In genomic region chr16:2223375-2224182, GRCh38 we compare ENCODE assay signal across 8 cellular contexts. TPM values are rescaled to one million over a fixed set of nuclear protein-coding genes. Genes with fewer than 3 reads are reported as not detected.
DNase-seq lines count a peak whose midpoint lies in the region; ATAC-seq and TF ChIP-seq lines count a peak whose summit lies in the region.

TSS of gene E4F1 (plus strand) at chr16:2223591. CDS start at chr16:2223614, 23 bp downstream.

- peaks cover 18% of the 10 kb centered on the region for H3K4me1 Mint-ChIP-seq in chondrocyte (ENCODE audit: low read depth)

- H3K4me3 Mint-ChIP-seq in chondrocyte (ENCODE audit: unreplicated experiment), result peak within 1 kb of the TSS; percentile 78

- H3K9me3 Mint-ChIP-seq in chondrocyte (ENCODE audit: low read depth), result no peaks in the 10 kb centered on the region

- peak; percentile 98 for TF ChIP-seq POLR2A in GM19099 (IDR thresholded peaks at IDR 0.05; ENCODE audit: extremely low read depth, insufficient read length, low read depth)

- H3K27me3 ChIP-seq in kidney epithelial cell (ENCODE audit: control insufficient read depth, insufficient read depth, low read length), result no peaks in the 10 kb centered on the region

- H3K36me3 ChIP-seq in kidney epithelial cell (ENCODE audit: control insufficient read depth, insufficient read depth, low read length), result no peaks in the 10 kb centered on the region

- peak within 1 kb of the TSS; percentile 63 for H3K27ac Mint-ChIP-seq in chondrocyte (ENCODE audit: unreplicated experiment)

- peak; percentile 100 for DNase-seq in AG20443 (ENCODE audit: low spot score)
- DNase-seq in NCI-H510A (lab: John Stamatoyannopoulos, UW), result peak; percentile 97
- DNase-seq in activated CD4-positive, alpha-beta T cell treated with anti-CD3 and anti-CD28 coated beads for 24 hours (ENCODE audit: low read depth in 2 of 2), result peak; percentile 99 to 100
- peak; percentile 100 for DNase-seq in chondrocyte (ENCODE audit: low spot score)
- DNase-seq in kidney epithelial cell (ENCODE audit: low read depth), result peak; percentile 97
- DNase-seq in stimulated activated CD4-positive, alpha-beta T cell treated with anti-CD3 and anti-CD28 coated beads, Interleukin-15, amount 100 ng/mL, for 48 hours (ENCODE audit: low read depth in 2 of 2), result peak; percentile 99 to 100

- H3K36me3 Mint-ChIP-seq in chondrocyte (ENCODE audit: low read depth), result no peaks in the 10 kb centered on the region

- peak; percentile 94 for ATAC-seq in HG03432 (IDR thresholded peaks at IDR 0.05; ENCODE audit: unreplicated experiment)

- no peaks in the 10 kb centered on the region for H3K27me3 Mint-ChIP-seq in chondrocyte (ENCODE audit: low read depth)

- H3K4me3 ChIP-seq in kidney epithelial cell (ENCODE audit: low read depth, low read length), result peak within 1 kb of the TSS; percentile 95

- TF ChIP-seq CTCF in chondrocyte (IDR thresholded peaks at IDR 0.05) (no peak), kidney epithelial cell (IDR thresholded peaks at IDR 0.05; ENCODE audit: insufficient read depth, low read length, poor library complexity, severe bottlenecking) (peak; percentile 30)

RNA-seq across cellular contexts. Expression of gene E4F1, which starts in this region (rescaled TPM):
- total RNA-seq in chondrocyte, result 18.7 to 25.7 TPM (median 20.7 TPM) in 3 replicates
- total RNA-seq in kidney epithelial cell, result 28.6 and 36.9 TPM in 2 replicates

Comparison
In these comparisons a context has a peak if more than half of its experiments do, and no peak if none do; other contexts are left out.
1. Peak in every context shown above with its lines: DNase-seq, ATAC-seq and H3K4me3 ChIP-seq.